Comparison of ENCODE assay signal across 26 cellular contexts in the genomic region with DNA sequence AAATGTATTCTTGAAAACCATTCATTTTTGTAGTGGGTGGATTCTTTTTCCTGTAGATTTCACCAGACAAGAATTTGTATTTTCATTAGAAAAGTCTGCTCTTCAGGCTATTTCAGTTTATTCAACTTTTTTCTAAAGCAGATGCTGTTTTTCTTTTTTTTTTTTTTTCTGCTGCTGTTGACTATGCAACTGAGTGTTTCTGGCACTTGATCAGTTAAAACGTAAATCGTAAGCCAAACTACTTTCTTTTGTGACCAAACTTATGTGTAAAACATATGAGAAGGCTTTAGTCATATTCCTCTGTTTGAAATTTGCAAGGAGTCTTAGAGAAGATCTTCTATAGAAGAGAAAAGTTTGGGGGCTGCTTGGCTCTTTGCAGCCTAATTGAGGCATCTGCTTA.
A peak's percentile ranks its signal among the peaks of the same experiment; 100 is the strongest.
DNase-seq lines count a peak whose midpoint lies in the region; ATAC-seq, FAIRE-seq and TF ChIP-seq lines count a peak whose summit lies in the region.
"Had no signal": no experiment of that assay in that cellular context is flagged by ENCODE, and none has a peak within 500 bp of the region (broad histone marks: within the 10 kb centered on the region; RNA-seq: fewer than 3 reads in every experiment).

No MANE protein-coding gene starts in this region.

- no peak overlapping the region for H3K27ac Mint-ChIP-seq in activated CD4-positive, alpha-beta memory T cell treated with anti-CD3 and anti-CD28 coated beads for 36 hours
- H3K27ac Mint-ChIP-seq in endothelial cell (ENCODE audit: unreplicated experiment): no peak overlapping the region
- H3K27ac Mint-ChIP-seq: CD4-positive, CD25-positive, alpha-beta regulatory T cell; CD8-positive, alpha-beta memory T cell; HFFc6 had no signal

- POLR2A ChIA-PET in IMR-90 (lab: Charles Lee; ENCODE audit: unreplicated experiment): no interaction called here
- POLR2A ChIA-PET in activated CD4-positive, alpha-beta memory T cell treated with anti-CD3 and anti-CD28 coated beads for 36 hours (lab: Charles Lee): no interaction called here

- H3K79me1 ChIP-seq in IMR-90 (ENCODE audit: low read depth in 1 of 2, low read length in 2 of 2): peaks cover 5 to 8% of the 10 kb centered on the region in 2 experiments; a peak in 3 of 4 replicates

- no peaks in the 10 kb centered on the region for H3K9me1 ChIP-seq in IMR-90 (ENCODE audit: insufficient read depth, low read length)

- H3K4ac ChIP-seq in IMR-90 (ENCODE audit: low read depth, low read length): no peak overlapping the region

- H3K27ac ChIP-seq in IMR-90 (ENCODE audit: insufficient read depth, low read length): no peak overlapping the region
- H3K27ac ChIP-seq: BLaER1 treated with 17β-estradiol and CSF1 and Interleukin-3, amounts not matched to agents 10 nM and 100 nM had no signal

- no peaks in the 10 kb centered on the region for H3K9me3 Mint-ChIP-seq in activated CD4-positive, alpha-beta memory T cell treated with anti-CD3 and anti-CD28 coated beads for 36 hours
- no peaks in the 10 kb centered on the region for H3K9me3 Mint-ChIP-seq in endothelial cell (ENCODE audit: unreplicated experiment)
- H3K9me3 Mint-ChIP-seq: HFFc6 had no signal

- no peak for TF ChIP-seq POLR2A in IMR-90 (IDR thresholded peaks at IDR 0.05; ENCODE audit: low read depth, low read length)

- DNase-seq in IMR-90: peak; percentile 15
- DNase-seq in fibroblast of the aortic adventitia (ENCODE audit: low read depth): peak; percentile 7
- DNase-seq in stromal cell of bone marrow (ENCODE audit: low read depth): peak; percentile 9
- no peak for DNase-seq in kidney glomerular epithelial cell (lab: John Stamatoyannopoulos, UW)
- no peak for DNase-seq in AG08396 (ENCODE audit: low spot score)
- no peak for DNase-seq in activated CD4-positive, alpha-beta memory T cell treated with anti-CD3 and anti-CD28 coated beads for 36 hours
- no peak for DNase-seq in endothelial cell (ENCODE audit: low spot score)
- DNase-seq: ACHN; CD4-positive, CD25-positive, alpha-beta regulatory T cell; CD8-positive, alpha-beta memory T cell; COR-L47; DMS 273 treated with DMSO at 0.1 percent for 48 hours; DMS53; DND-41; EL; GOT3; H7; HFFc6; KG1 had no signal

- H2BK120ac ChIP-seq in IMR-90 (ENCODE audit: low read depth, low read length): no peak overlapping the region

- H4K20me1 ChIP-seq in IMR-90 (ENCODE audit: insufficient read depth, low read length): no peaks in the 10 kb centered on the region
- H4K20me1 ChIP-seq: BLaER1 treated with 17β-estradiol and CSF1 and Interleukin-3, amounts not matched to agents 10 nM and 100 nM had no signal

- no peak overlapping the region for H3K23ac ChIP-seq in IMR-90 (ENCODE audit: low read depth, low read length)

- in situ Hi-C loops in IMR-90 (cut with MboI; ENCODE audit: low sequenced_read_pairs): no loop called here

- H3K14ac ChIP-seq in IMR-90 (replicated peaks; ENCODE audit: low read depth, low read length): no peak overlapping the region

- no peak overlapping the region for H2BK15ac ChIP-seq in IMR-90 (ENCODE audit: low read depth, low read length)

- H2AK5ac ChIP-seq in IMR-90 (ENCODE audit: low read depth, low read length): no peak overlapping the region

- dilution Hi-C loops in IMR-90 (cut with HindIII; ENCODE audit: low sequenced_read_pairs, unreplicated experiment): no loop called here

- no CpG with 5 or more reads among the region's 2 CpGs for WGBS in IMR-90 (ENCODE audit: extremely low coverage in 2 of 2, insufficient read length in 1 of 2), 2 experiments

- H2BK5ac ChIP-seq in IMR-90 (ENCODE audit: low read depth, low read length, poor library complexity, severe bottlenecking): no peak overlapping the region

- no peaks in the 10 kb centered on the region for H3K9me3 ChIP-seq in IMR-90 (ENCODE audit: control insufficient read depth, insufficient read depth, low read length)
- H3K9me3 ChIP-seq: BLaER1 treated with 17β-estradiol and CSF1 and Interleukin-3, amounts not matched to agents 10 nM and 100 nM had no signal

- TF ChIP-seq RAD21 in IMR-90 (IDR thresholded peaks at IDR 0.05; ENCODE audit: low read length): no peak

- H2AK9ac ChIP-seq in IMR-90 (replicated peaks; ENCODE audit: low read depth, low read length, poor library complexity): no peak overlapping the region

- no peaks in the 10 kb centered on the region for H3K4me1 Mint-ChIP-seq in activated CD4-positive, alpha-beta memory T cell treated with anti-CD3 and anti-CD28 coated beads for 36 hours (ENCODE audit: low read depth)
- peaks cover 5% of the 10 kb centered on the region for H3K4me1 Mint-ChIP-seq in endothelial cell (ENCODE audit: unreplicated experiment)
- H3K4me1 Mint-ChIP-seq: CD8-positive, alpha-beta memory T cell had no signal

- H3K56ac ChIP-seq in IMR-90 (ENCODE audit: extremely low read depth, insufficient read depth, low read length): no peak overlapping the region

- H3K4me3 ChIP-seq in IMR-90 (ENCODE audit: insufficient read depth, low read depth, low read length) (no peak overlapping the region), fibroblast of the aortic adventitia (ENCODE audit: low read depth, low read length) (no peak overlapping the region)
- H3K4me3 ChIP-seq: BLaER1 treated with 17β-estradiol and CSF1 and Interleukin-3, amounts not matched to agents 10 nM and 100 nM; GM12878 had no signal

- H3K4me1 ChIP-seq in IMR-90 (ENCODE audit: control insufficient read depth, insufficient read depth, low read length): no peaks in the 10 kb centered on the region
- H3K4me1 ChIP-seq: BLaER1 treated with 17β-estradiol and CSF1 and Interleukin-3, amounts not matched to agents 10 nM and 100 nM had no signal

- ATAC-seq in IMR-90 (ENCODE audit: low read depth): no peak
- ATAC-seq: GM12878, HCT116, HepG2 had no signal

- no peaks in the 10 kb centered on the region for H3K27me3 ChIP-seq in IMR-90 (ENCODE audit: control insufficient read depth, insufficient read depth, low read length)
- H3K27me3 ChIP-seq: BLaER1 treated with 17β-estradiol and CSF1 and Interleukin-3, amounts not matched to agents 10 nM and 100 nM had no signal

- peaks cover 2% of the 10 kb centered on the region; the same call in 1 of the 2 replicates for H3K36me3 ChIP-seq in IMR-90 (ENCODE audit: control insufficient read depth, insufficient read depth, low read length)
- H3K36me3 ChIP-seq: BLaER1 treated with 17β-estradiol and CSF1 and Interleukin-3, amounts not matched to agents 10 nM and 100 nM had no signal

- H3K36me3 Mint-ChIP-seq in activated CD4-positive, alpha-beta memory T cell treated with anti-CD3 and anti-CD28 coated beads for 36 hours: no peaks in the 10 kb centered on the region
- H3K36me3 Mint-ChIP-seq in endothelial cell (ENCODE audit: low read depth, unreplicated experiment): no peaks in the 10 kb centered on the region
- H3K36me3 Mint-ChIP-seq: CD4-positive, CD25-positive, alpha-beta regulatory T cell; CD8-positive, alpha-beta memory T cell had no signal

- TF ChIP-seq CTCF in IMR-90 (conservative IDR thresholded peaks at IDR 0.05; ENCODE audit: low read depth, low read length): no peak
- no peak for TF ChIP-seq CTCF in fibroblast of the aortic adventitia (IDR thresholded peaks at IDR 0.05; ENCODE audit: insufficient read depth, low read length)
- TF ChIP-seq CTCF in endothelial cell (IDR thresholded peaks at IDR 0.05; ENCODE audit: unreplicated experiment): no peak

- no peak overlapping the region for H4K91ac ChIP-seq in IMR-90 (ENCODE audit: insufficient read depth, low read depth, low read length)

- no peak overlapping the region for H3K9ac ChIP-seq in IMR-90 (ENCODE audit: low read depth, low read length)
- H3K9ac ChIP-seq: BLaER1 treated with 17β-estradiol and CSF1 and Interleukin-3, amounts not matched to agents 10 nM and 100 nM had no signal

- H3K4me3 Mint-ChIP-seq in activated CD4-positive, alpha-beta memory T cell treated with anti-CD3 and anti-CD28 coated beads for 36 hours: no peak overlapping the region
- H3K4me3 Mint-ChIP-seq in endothelial cell (ENCODE audit: unreplicated experiment): no peak overlapping the region
- H3K4me3 Mint-ChIP-seq: CD4-positive, CD25-positive, alpha-beta regulatory T cell; CD8-positive, alpha-beta memory T cell; HFFc6 had no signal

- FAIRE-seq in endometrium (lab: Jason Lieb, UNC): peak; percentile 91
- FAIRE-seq: A204.1, GM12878, GM19239, HepG2 had no signal

- H3K4me2 ChIP-seq in IMR-90 (ENCODE audit: low read depth, low read length): no peak overlapping the region
- H3K4me2 ChIP-seq: BLaER1 treated with 17β-estradiol and CSF1 and Interleukin-3, amounts not matched to agents 10 nM and 100 nM had no signal

- peaks cover 2% of the 10 kb centered on the region for H3K27me3 Mint-ChIP-seq in activated CD4-positive, alpha-beta memory T cell treated with anti-CD3 and anti-CD28 coated beads for 36 hours
- peaks cover 1% of the 10 kb centered on the region for H3K27me3 Mint-ChIP-seq in endothelial cell (ENCODE audit: unreplicated experiment)
- H3K27me3 Mint-ChIP-seq: CD8-positive, alpha-beta memory T cell had no signal

- H4K5ac ChIP-seq in IMR-90 (ENCODE audit: low read depth, low read length): no peak overlapping the region

- H3K18ac ChIP-seq in IMR-90 (ENCODE audit: low read depth, low read length): no peak overlapping the region

- BruUV-seq in IMR-90 (replicated peaks; lab: Mats Ljungman, UMichigan): no TSS peak

- intact Hi-C loops in IMR-90 (cut with micrococcal nuclease): no loop called here
- intact Hi-C loops in activated CD4-positive, alpha-beta memory T cell treated with anti-CD3 and anti-CD28 coated beads for 36 hours (cut with micrococcal nuclease): no loop called here

- no peak overlapping the region for H2AFZ ChIP-seq in IMR-90 (replicated peaks; ENCODE audit: low read length, poor library complexity)

- CTCF ChIA-PET in IMR-90 (lab: Yijun Ruan, JAX): no interaction called here
- CTCF ChIA-PET in activated CD4-positive, alpha-beta memory T cell treated with anti-CD3 and anti-CD28 coated beads for 36 hours (lab: Charles Lee): no interaction called here

- no peak overlapping the region for H2BK20ac ChIP-seq in IMR-90 (ENCODE audit: low read depth, low read length)

- no peak overlapping the region; a peak in 1 of 4 replicates for H4K8ac ChIP-seq in IMR-90 (ENCODE audit: low read depth in 2 of 2, low read length in 2 of 2)

TF ChIP-seq in IMR-90, 13 proteins besides CTCF, POLR2A, EP300 and RAD21 (continues in another document):
- TF ChIP-seq FOS (IDR thresholded peaks at IDR 0.05; ENCODE audit: low read depth, low read length): no peak
- TF ChIP-seq MXI1 (IDR thresholded peaks at IDR 0.05; ENCODE audit: borderline replicate concordance, low read depth, low read length): no peak
- TF ChIP-seq, protein P1, sequence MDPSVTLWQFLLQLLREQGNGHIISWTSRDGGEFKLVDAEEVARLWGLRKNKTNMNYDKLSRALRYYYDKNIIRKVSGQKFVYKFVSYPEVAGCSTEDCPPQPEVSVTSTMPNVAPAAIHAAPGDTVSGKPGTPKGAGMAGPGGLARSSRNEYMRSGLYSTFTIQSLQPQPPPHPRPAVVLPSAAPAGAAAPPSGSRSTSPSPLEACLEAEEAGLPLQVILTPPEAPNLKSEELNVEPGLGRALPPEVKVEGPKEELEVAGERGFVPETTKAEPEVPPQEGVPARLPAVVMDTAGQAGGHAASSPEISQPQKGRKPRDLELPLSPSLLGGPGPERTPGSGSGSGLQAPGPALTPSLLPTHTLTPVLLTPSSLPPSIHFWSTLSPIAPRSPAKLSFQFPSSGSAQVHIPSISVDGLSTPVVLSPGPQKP (IDR thresholded peaks at IDR 0.05; ENCODE audit: borderline replicate concordance, low read depth, low read length): no peak
- no peak for TF ChIP-seq CEBPB (IDR thresholded peaks at IDR 0.05; ENCODE audit: low read depth, low read length)

Comparison
In these comparisons a context has a peak if more than half of its experiments do, and no peak if none do; other contexts are left out.
1. DNase-seq: peak in IMR-90 (single experiment), fibroblast of the aortic adventitia (single experiment) and stromal cell of bone marrow (single experiment); none in kidney glomerular epithelial cell (single experiment), AG08396 (single experiment), activated CD4-positive, alpha-beta memory T cell treated with anti-CD3 and anti-CD28 coated beads for 36 hours (single experiment) and endothelial cell (single experiment).